In genomic region chr22:23750744-23751440, GRCh38 we compare ENCODE assay signal across 1 cellular context.
TF ChIP-seq lines count a peak whose summit lies in the region.

ZNF70 (minus strand) TSS chr22:23751112; CDS start chr22:23745140, 5,972 bp downstream.

TF ChIP-seq in A549, 52 proteins besides CTCF, POLR2A, EP300 and RAD21 (continued from another document):
- TF ChIP-seq, protein P1, sequence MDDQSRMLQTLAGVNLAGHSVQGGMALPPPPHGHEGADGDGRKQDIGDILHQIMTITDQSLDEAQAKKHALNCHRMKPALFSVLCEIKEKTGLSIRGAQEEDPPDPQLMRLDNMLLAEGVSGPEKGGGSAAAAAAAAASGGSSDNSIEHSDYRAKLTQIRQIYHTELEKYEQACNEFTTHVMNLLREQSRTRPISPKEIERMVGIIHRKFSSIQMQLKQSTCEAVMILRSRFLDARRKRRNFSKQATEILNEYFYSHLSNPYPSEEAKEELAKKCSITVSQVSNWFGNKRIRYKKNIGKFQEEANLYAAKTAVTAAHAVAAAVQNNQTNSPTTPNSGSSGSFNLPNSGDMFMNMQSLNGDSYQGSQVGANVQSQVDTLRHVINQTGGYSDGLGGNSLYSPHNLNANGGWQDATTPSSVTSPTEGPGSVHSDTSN (IDR thresholded peaks at IDR 0.05) = no peak
- no peak for TF ChIP-seq HOXB5 (CRISPR knock-in tag; IDR thresholded peaks at IDR 0.05)
- TF ChIP-seq, protein P2, sequence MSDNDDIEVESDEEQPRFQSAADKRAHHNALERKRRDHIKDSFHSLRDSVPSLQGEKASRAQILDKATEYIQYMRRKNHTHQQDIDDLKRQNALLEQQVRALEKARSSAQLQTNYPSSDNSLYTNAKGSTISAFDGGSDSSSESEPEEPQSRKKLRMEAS (IDR thresholded peaks at IDR 0.05) = peak; percentile 7; the same call in 1 of the 2 replicates
- TF ChIP-seq, protein P3, sequence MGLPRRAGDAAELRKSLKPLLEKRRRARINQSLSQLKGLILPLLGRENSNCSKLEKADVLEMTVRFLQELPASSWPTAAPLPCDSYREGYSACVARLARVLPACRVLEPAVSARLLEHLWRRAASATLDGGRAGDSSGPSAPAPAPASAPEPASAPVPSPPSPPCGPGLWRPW (IDR thresholded peaks at IDR 0.05) = no peak
- TF ChIP-seq JUN (IDR thresholded peaks at IDR 0.05) = peak in 1 of 2 experiments; percentile 61; a peak in 1 of 5 replicates
- no peak for TF ChIP-seq RCOR1 (IDR thresholded peaks at IDR 0.05; ENCODE audit: low read depth, low read length)
- 0 out of 2 replicates have a peak, but pooled peaks have one; percentile 25 for TF ChIP-seq PHF8 (IDR thresholded peaks at IDR 0.05; ENCODE audit: borderline replicate concordance, low read depth)
- no peak for TF ChIP-seq CBX8 (IDR thresholded peaks at IDR 0.05)
